25 cellular contexts compared by ENCODE assay signal in genomic region chr22:39674536-39674935, GRCh38.
DNase-seq lines count a peak whose midpoint lies in the region; ATAC-seq, FAIRE-seq and TF ChIP-seq lines count a peak whose summit lies in the region.
"Had no signal": no experiment of that assay in that cellular context is flagged by ENCODE, and none has a peak within 500 bp of the region (broad histone marks: within the 10 kb centered on the region; RNA-seq: fewer than 3 reads in every experiment).

No MANE protein-coding gene starts in this region.

- in situ Hi-C loops in GM13976 (cut with MboI; ENCODE audit: low sequenced_read_pairs, unreplicated experiment): no loop called here

- WGBS in neuronal stem cell (ENCODE audit: extremely low coverage in 2 of 2, insufficient read length in 2 of 2, insufficient replicate concordance in 1 of 2), 2 donors: no CpG with 5 or more reads among the region's 7 CpGs

- no peak overlapping the region for H3K14ac ChIP-seq in neuronal stem cell (ENCODE audit: low read length)

- H2AK5ac ChIP-seq in neuronal stem cell (ENCODE audit: low read depth, low read length): peak overlapping the region; percentile 49

- H3K36me3 ChIP-seq in BLaER1 treated with 17β-estradiol and CSF1 and Interleukin-3, amounts not matched to agents 10 nM and 100 nM: no peaks in the 10 kb centered on the region; a peak in 1 of 22 replicates
- no peaks in the 10 kb centered on the region for H3K36me3 ChIP-seq in neuronal stem cell (replicated peaks in 1 of 2; ENCODE audit: control insufficient read depth in 2 of 2, insufficient read depth in 2 of 2, low read length in 2 of 2)
- H3K36me3 ChIP-seq: ascending aorta, heart right ventricle, WERI-Rb-1 had no signal

- H3K4me3 ChIP-seq in BLaER1 treated with 17β-estradiol and CSF1 and Interleukin-3, amounts not matched to agents 10 nM and 100 nM: no peak overlapping the region
- H3K4me3 ChIP-seq in neuronal stem cell (ENCODE audit: low read length in 2 of 2): no peak overlapping the region
- H3K4me3 ChIP-seq: ascending aorta, heart right ventricle, smooth muscle cell had no signal

- no peak overlapping the region for H4K91ac ChIP-seq in neuronal stem cell (ENCODE audit: low read depth, low read length, poor library complexity)

- 0 out of 22 replicates have a peak, but pooled peaks cover 0 to 5% (median 0%) of the 10 kb centered on the region in 11 experiments for H4K20me1 ChIP-seq in BLaER1 treated with 17β-estradiol and CSF1 and Interleukin-3, amounts not matched to agents 10 nM and 100 nM

- DNase-seq in HTR-8/SVneo (ENCODE audit: insufficient read length, low spot score): peak; percentile 63
- DNase-seq in amniotic epithelial cell (ENCODE audit: low read depth): peak; percentile 11
- DNase-seq in neuronal stem cell (ENCODE audit: low spot score): no peak
- no peak for DNase-seq in GM13976 (ENCODE audit: low spot score)
- DNase-seq: activated CD4-positive, alpha-beta T cell treated with anti-CD3 and anti-CD28 coated beads, Interleukin-2, amount 50 U/mL, for 1 hour; CD4-positive, CD25-positive, alpha-beta regulatory T cell; central memory CD4-positive, alpha-beta T cell; GDM1; heart right ventricle; naive B cell; NCI-H1694; NCI-H526; occipital lobe; stimulated activated CD4-positive, alpha-beta T cell treated with anti-CD3 and anti-CD28 coated beads, Interleukin-2, amount 100 ng/mL, for 24 hours; WERI-Rb-1 had no signal

- H3K9ac ChIP-seq in BLaER1 treated with 17β-estradiol and CSF1 and Interleukin-3, amounts not matched to agents 10 nM and 100 nM: no peak overlapping the region
- no peak overlapping the region for H3K9ac ChIP-seq in neuronal stem cell (ENCODE audit: low read depth, low read length, poor library complexity)

- peaks cover 23 to 40% (median 32%) of the 10 kb centered on the region in 11 experiments for H3K9me3 ChIP-seq in BLaER1 treated with 17β-estradiol and CSF1 and Interleukin-3, amounts not matched to agents 10 nM and 100 nM (replicated peaks in 1 of 11)
- H3K9me3 ChIP-seq in neuronal stem cell (replicated peaks in 1 of 2; ENCODE audit: control insufficient read depth in 2 of 2, insufficient read depth in 1 of 2, low read depth in 1 of 2, low read length in 2 of 2): peaks cover 10 to 21% of the 10 kb centered on the region in 2 donors

- H2BK15ac ChIP-seq in neuronal stem cell (ENCODE audit: low read length): no peak overlapping the region

- H2BK120ac ChIP-seq in neuronal stem cell (ENCODE audit: low read depth, low read length): no peak overlapping the region

- H2BK5ac ChIP-seq in neuronal stem cell (ENCODE audit: low read length): no peak overlapping the region

- no peaks in the 10 kb centered on the region for H3K27me3 ChIP-seq in BLaER1 treated with 17β-estradiol and CSF1 and Interleukin-3, amounts not matched to agents 10 nM and 100 nM
- peaks cover 0 to 17% (median 0%) of the 10 kb centered on the region in 3 experiments for H3K27me3 ChIP-seq in neuronal stem cell (ENCODE audit: control insufficient read depth in 3 of 3, insufficient read depth in 3 of 3, low read depth in 1 of 3, low read length in 3 of 3)
- H3K27me3 ChIP-seq: ascending aorta had no signal

- no peak overlapping the region for H2BK12ac ChIP-seq in neuronal stem cell (ENCODE audit: low read length)

- no peak overlapping the region for H3K18ac ChIP-seq in neuronal stem cell (ENCODE audit: low read length)

- FAIRE-seq in HTR-8/SVneo (lab: Jason Lieb, UNC): peak; percentile 59
- FAIRE-seq: GM18507, H1 had no signal

- no peak for TF ChIP-seq CTCF in GM13976 (IDR thresholded peaks at IDR 0.05; ENCODE audit: borderline replicate concordance, control extremely low read depth, extremely low read depth, insufficient read depth, missing control alignments)

- H4K8ac ChIP-seq in neuronal stem cell (ENCODE audit: low read depth, low read length): no peak overlapping the region

- peaks cover 4 to 35% (median 25%) of the 10 kb centered on the region in 10 experiments; a peak in 18 of 20 replicates for H3K4me1 ChIP-seq in BLaER1 treated with 17β-estradiol and CSF1 and Interleukin-3, amounts not matched to agents 10 nM and 100 nM
- peaks cover 0 to 4% of the 10 kb centered on the region in 2 donors for H3K4me1 ChIP-seq in neuronal stem cell (ENCODE audit: control insufficient read depth in 2 of 2, insufficient read depth in 1 of 2, low read depth in 1 of 2, low read length in 2 of 2)
- H3K4me1 ChIP-seq: ascending aorta, heart right ventricle had no signal

- ATAC-seq in HG02678 (IDR thresholded peaks at IDR 0.05; ENCODE audit: unreplicated experiment) (no peak), GM21619 (IDR thresholded peaks at IDR 0.05; ENCODE audit: unreplicated experiment) (no peak)
- ATAC-seq: activated naive CD4-positive, alpha-beta T cell treated with anti-CD3 and anti-CD28 coated beads, Interleukin-2, amount 50 U/mL, for 72 hours; heart right ventricle; left lobe of liver; SK-N-SH treated with all-trans-retinoic acid at 6 μM for 48 hours had no signal

- H3K79me1 ChIP-seq in neuronal stem cell (ENCODE audit: low read depth, low read length): no peaks in the 10 kb centered on the region

- no peak overlapping the region for H3K4ac ChIP-seq in neuronal stem cell (ENCODE audit: low read length)

- H2AFZ ChIP-seq in neuronal stem cell (ENCODE audit: low read length): no peak overlapping the region

- H3K27ac ChIP-seq in BLaER1 treated with 17β-estradiol and CSF1 and Interleukin-3, amounts not matched to agents 10 nM and 100 nM: no peak overlapping the region
- H3K27ac ChIP-seq in neuronal stem cell (replicated peaks; ENCODE audit: low read length): no peak overlapping the region
- H3K27ac ChIP-seq: ascending aorta, heart right ventricle, WERI-Rb-1 had no signal

- H3K4me2 ChIP-seq in BLaER1 treated with 17β-estradiol and CSF1 and Interleukin-3, amounts not matched to agents 10 nM and 100 nM: peak overlapping the region in 6 of 11 experiments; percentile 0 to 23 (median 14); a peak in 8 of 22 replicates
- H3K4me2 ChIP-seq in neuronal stem cell (ENCODE audit: insufficient read depth, low read length, poor library complexity, severe bottlenecking): no peak overlapping the region
- H3K4me2 ChIP-seq: smooth muscle cell had no signal

- H3K23ac ChIP-seq in neuronal stem cell (ENCODE audit: low read depth, low read length, poor library complexity): no peak overlapping the region

Comparison
In these comparisons a context has a peak if more than half of its experiments do, and no peak if none do; other contexts are left out.
1. DNase-seq: peak in HTR-8/SVneo (single experiment) and amniotic epithelial cell (single experiment); none in neuronal stem cell (single experiment) and GM13976 (single experiment).